Comparison of ENCODE assay signal across 9 cellular contexts in the genomic region with DNA sequence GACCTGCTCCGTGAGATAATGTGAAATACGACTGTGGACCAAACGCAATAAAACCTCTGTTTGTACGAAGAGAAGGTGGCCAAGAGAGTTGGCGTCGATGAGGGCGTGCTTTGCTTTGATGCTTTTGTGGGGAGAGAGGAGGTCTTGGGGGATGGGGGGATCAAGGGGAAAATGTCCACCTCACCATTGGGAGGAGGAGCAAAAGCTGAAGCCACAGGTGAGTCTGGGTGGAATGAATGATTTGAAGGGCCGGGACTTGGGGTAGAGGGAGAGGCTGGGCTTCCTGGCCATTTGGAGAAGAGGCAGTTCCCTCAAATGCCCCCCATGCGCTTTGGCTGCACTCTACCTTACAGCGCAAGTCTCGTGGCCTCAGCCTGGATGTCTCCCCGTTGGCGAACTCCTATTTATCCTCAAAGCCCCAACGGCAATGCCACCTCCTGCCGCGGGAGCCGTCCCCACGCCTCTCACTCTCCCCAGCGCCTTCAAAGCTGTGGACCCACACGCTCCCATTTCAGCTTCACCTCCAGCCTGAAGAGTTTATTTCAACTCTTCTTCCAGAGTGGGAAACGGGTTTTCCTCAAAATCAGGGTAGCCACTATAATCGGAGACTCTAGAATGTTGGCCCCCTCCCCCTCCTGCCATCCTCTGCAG. TPM values are rescaled to one million over a fixed set of nuclear protein-coding genes. Genes with fewer than 3 reads are reported as not detected.
DNase-seq lines count a peak whose midpoint lies in the region; ATAC-seq and TF ChIP-seq lines count a peak whose summit lies in the region.
"Had no signal": no experiment of that assay in that cellular context is flagged by ENCODE, and none has a peak within 500 bp of the region (broad histone marks: within the 10 kb centered on the region; RNA-seq: fewer than 3 reads in every experiment).

No MANE protein-coding gene starts in this region.

- H3K4me1 ChIP-seq in CD4-positive, CD25-positive, alpha-beta regulatory T cell (ENCODE audit: control insufficient read depth, insufficient read depth, low read length, poor library complexity, severe bottlenecking), result peaks cover 45% of the 10 kb centered on the region
- peaks cover 30 to 42% of the 10 kb centered on the region in 2 donors for H3K4me1 ChIP-seq in naive thymus-derived CD4-positive, alpha-beta T cell (ENCODE audit: control insufficient read depth in 2 of 2, insufficient read depth in 2 of 2, low read length in 2 of 2)

- peak overlapping the region; percentile 74 for H3K27ac ChIP-seq in CD4-positive, CD25-positive, alpha-beta regulatory T cell (ENCODE audit: insufficient read depth, low read length, poor library complexity, severe bottlenecking)
- H3K27ac ChIP-seq in naive thymus-derived CD4-positive, alpha-beta T cell (ENCODE audit: low read depth, low read length), result peak overlapping the region; percentile 60

- TF ChIP-seq CTCF in MCF 10A (IDR thresholded peaks at IDR 0.05; ENCODE audit: unreplicated experiment), result no peak

- H3K27me3 ChIP-seq in CD4-positive, CD25-positive, alpha-beta regulatory T cell (ENCODE audit: control insufficient read depth, insufficient read depth, low read length), result no peaks in the 10 kb centered on the region
- no peaks in the 10 kb centered on the region for H3K27me3 ChIP-seq in naive thymus-derived CD4-positive, alpha-beta T cell (ENCODE audit: control insufficient read depth in 2 of 2, insufficient read depth in 2 of 2, low read length in 2 of 2)

- peak overlapping the region; percentile 92 to 99 (median 98) for H3K4me3 Mint-ChIP-seq in CD4-positive, CD25-positive, alpha-beta regulatory T cell
- peak overlapping the region; percentile 92 for H3K4me3 Mint-ChIP-seq in MCF 10A (ENCODE audit: unreplicated experiment)
- peak overlapping the region; percentile 95 to 100 (median 98) for H3K4me3 Mint-ChIP-seq in naive thymus-derived CD4-positive, alpha-beta T cell

- CTCF ChIA-PET in MCF 10A (lab: Yijun Ruan, JAX), result interaction anchor here (0.6 kb wide), 2 partner anchors 18 to 160 kb away, joined by 3 to 4 read pairs; a partner anchor contains a TSS
- CTCF ChIA-PET in naive thymus-derived CD4-positive, alpha-beta T cell (lab: Charles Lee), result interaction anchor here (1.1 to 3.1 kb wide), 6 partner anchors 8 to 230 kb away, joined by 3 to 13 read pairs (median 5); a partner anchor contains a TSS

- ATAC-seq in CD4-positive, CD25-positive, alpha-beta regulatory T cell (ENCODE audit: low read depth in 2 of 2), result no peak
- ATAC-seq in naive thymus-derived CD4-positive, alpha-beta T cell, result no peak
- no peak for ATAC-seq in GM19328 (IDR thresholded peaks at IDR 0.05; ENCODE audit: unreplicated experiment)

- no peaks in the 10 kb centered on the region for H3K27me3 Mint-ChIP-seq in CD4-positive, CD25-positive, alpha-beta regulatory T cell
- H3K27me3 Mint-ChIP-seq in MCF 10A (ENCODE audit: insufficient read depth, unreplicated experiment), result no peaks in the 10 kb centered on the region
- no peaks in the 10 kb centered on the region for H3K27me3 Mint-ChIP-seq in naive thymus-derived CD4-positive, alpha-beta T cell

- H3K4me1 Mint-ChIP-seq in CD4-positive, CD25-positive, alpha-beta regulatory T cell, result peaks cover 0 to 61% (median 25%) of the 10 kb centered on the region in 4 donors
- peaks cover 10% of the 10 kb centered on the region for H3K4me1 Mint-ChIP-seq in MCF 10A (ENCODE audit: insufficient read depth, unreplicated experiment)
- peaks cover 29 to 61% (median 54%) of the 10 kb centered on the region in 7 donors for H3K4me1 Mint-ChIP-seq in naive thymus-derived CD4-positive, alpha-beta T cell

- intact Hi-C loops in MCF 10A (cut with micrococcal nuclease), result no loop called here
- intact Hi-C loops in naive thymus-derived CD4-positive, alpha-beta T cell (cut with micrococcal nuclease), result loop anchor here (2.0 to 5.0 kb wide), 2 partner anchors 38 kb away; a partner anchor contains a TSS

- H3K36me3 ChIP-seq in CD4-positive, CD25-positive, alpha-beta regulatory T cell (ENCODE audit: control insufficient read depth, insufficient read depth, low read length), result peaks cover 28% of the 10 kb centered on the region
- peaks cover 6 to 39% (median 7%) of the 10 kb centered on the region in 3 experiments for H3K36me3 ChIP-seq in naive thymus-derived CD4-positive, alpha-beta T cell (ENCODE audit: control insufficient read depth in 2 of 3, insufficient read depth in 3 of 3, low read length in 3 of 3)

- H3K9me3 ChIP-seq in CD4-positive, CD25-positive, alpha-beta regulatory T cell (ENCODE audit: control insufficient read depth in 2 of 2, low read length in 2 of 2), result no peaks in the 10 kb centered on the region
- H3K9me3 ChIP-seq in naive thymus-derived CD4-positive, alpha-beta T cell (ENCODE audit: control insufficient read depth in 2 of 3, low read length in 3 of 3), result no peaks in the 10 kb centered on the region

- peaks cover 0 to 2% (median 0%) of the 10 kb centered on the region in 7 donors for H3K9me3 Mint-ChIP-seq in CD4-positive, CD25-positive, alpha-beta regulatory T cell
- no peaks in the 10 kb centered on the region for H3K9me3 Mint-ChIP-seq in MCF 10A (ENCODE audit: unreplicated experiment)
- peaks cover 0 to 2% (median 0%) of the 10 kb centered on the region in 11 donors for H3K9me3 Mint-ChIP-seq in naive thymus-derived CD4-positive, alpha-beta T cell

- H3K4me3 ChIP-seq in CD4-positive, CD25-positive, alpha-beta regulatory T cell (ENCODE audit: low read depth, low read length), result peak overlapping the region; percentile 48
- peak overlapping the region; percentile 22; the same call in 1 of the 2 replicates for H3K4me3 ChIP-seq in Jurkat, Clone E6-1 (ENCODE audit: low read length)
- H3K4me3 ChIP-seq in naive thymus-derived CD4-positive, alpha-beta T cell (ENCODE audit: low read length), result peak overlapping the region; percentile 39

- peaks cover 18% of the 10 kb centered on the region for H3K36me3 Mint-ChIP-seq in CD4-positive, CD25-positive, alpha-beta regulatory T cell
- peaks cover 52% of the 10 kb centered on the region for H3K36me3 Mint-ChIP-seq in MCF 10A (ENCODE audit: insufficient read depth, unreplicated experiment)
- H3K36me3 Mint-ChIP-seq in naive thymus-derived CD4-positive, alpha-beta T cell, result peaks cover 6 to 31% (median 14%) of the 10 kb centered on the region in 5 donors

- H3K27ac Mint-ChIP-seq in CD4-positive, CD25-positive, alpha-beta regulatory T cell, result peak overlapping the region; percentile 69 to 95 (median 93)
- H3K27ac Mint-ChIP-seq in MCF 10A (ENCODE audit: low read depth, unreplicated experiment), result peak overlapping the region; percentile 67
- H3K27ac Mint-ChIP-seq in naive thymus-derived CD4-positive, alpha-beta T cell, result peak overlapping the region; percentile 78 to 98 (median 95)

- POLR2A ChIA-PET in MCF 10A (lab: Yijun Ruan, JAX), result interaction anchor here (0.7 to 5.1 kb wide), 8 partner anchors 11 to 227 kb away, joined by 3 to 97 read pairs (median 5); a partner anchor contains a TSS
- POLR2A ChIA-PET in naive thymus-derived CD4-positive, alpha-beta T cell (lab: Charles Lee), result interaction anchor here (0.9 to 9.4 kb wide), 17 partner anchors 9 to 229 kb away, joined by 3 to 342 read pairs (median 6); a partner anchor contains a TSS

- DNase-seq in CD4-positive, CD25-positive, alpha-beta regulatory T cell, result no peak
- no peak for DNase-seq in Jurkat, Clone E6-1 (ENCODE audit: low read depth, low spot score)
- no peak for DNase-seq in MCF 10A (ENCODE audit: unreplicated experiment)
- DNase-seq in naive thymus-derived CD4-positive, alpha-beta T cell, result peak in 1 of 9 donors; percentile 26
- DNase-seq in NCI-H446 treated with DMSO at 0.1 percent for 48 hours (lab: John Stamatoyannopoulos, UW), result no peak
- no peak for DNase-seq in nucleus accumbens (lab: John Stamatoyannopoulos, UW)
- DNase-seq in foreskin melanocyte, result no peak

- BruUV-seq in MCF 10A (replicated peaks; lab: Mats Ljungman, UMichigan), result no TSS peak

RNA-seq across cellular contexts. Expression of a gene that starts 0.8 kb away (rescaled TPM):
- 161 TPM for total RNA-seq in CD4-positive, CD25-positive, alpha-beta regulatory T cell
- polyA plus RNA-seq in CD4-positive, CD25-positive, alpha-beta regulatory T cell, result 10 to 100 TPM in 1 of 4 donors, 1 to 10 TPM in 3; 3.4 to 13.3 (median 6.9) TPM
- polyA plus RNA-seq in Jurkat, Clone E6-1 (2012; ENCODE audit: insufficient read depth, insufficient read length), result 34.4 TPM
- 10.3 and 18.2 TPM in 2 replicates for total RNA-seq in MCF 10A (2022)
- total RNA-seq in naive thymus-derived CD4-positive, alpha-beta T cell, result 100 to 1,000 TPM in 4 of 5 experiments, 10 to 100 TPM in 1; 57.8 to 323 (median 155) TPM
- 10 to 100 TPM in 1 of 2 donors, 1 to 10 TPM in 1; 6.6 to 25.5 TPM for polyA plus RNA-seq in naive thymus-derived CD4-positive, alpha-beta T cell

RNA-seq across cellular contexts. Expression of a gene that starts 12.7 kb away (rescaled TPM):
- 397 TPM for total RNA-seq in CD4-positive, CD25-positive, alpha-beta regulatory T cell
- polyA plus RNA-seq in CD4-positive, CD25-positive, alpha-beta regulatory T cell, result 100 to 1,000 TPM; 378 to 426 (median 401) TPM
- 130 TPM for polyA plus RNA-seq in Jurkat, Clone E6-1 (2012; ENCODE audit: insufficient read depth, insufficient read length)
- total RNA-seq in MCF 10A (2022), result 112 and 166 TPM in 2 replicates
- 100 to 1,000 TPM; 234 to 440 (median 240) TPM for total RNA-seq in naive thymus-derived CD4-positive, alpha-beta T cell
- polyA plus RNA-seq in naive thymus-derived CD4-positive, alpha-beta T cell, result 100 to 1,000 TPM; 401 to 704 TPM

RNA-seq across cellular contexts. Expression of a gene that starts 17.8 kb away (rescaled TPM):
- total RNA-seq in CD4-positive, CD25-positive, alpha-beta regulatory T cell, result not detected
- not detected for polyA plus RNA-seq in CD4-positive, CD25-positive, alpha-beta regulatory T cell
- polyA plus RNA-seq in Jurkat, Clone E6-1 (2012; ENCODE audit: insufficient read depth, insufficient read length), result not detected
- total RNA-seq in MCF 10A (2022), result not detected in 2 replicates
- not detected for total RNA-seq in naive thymus-derived CD4-positive, alpha-beta T cell
- polyA plus RNA-seq in naive thymus-derived CD4-positive, alpha-beta T cell, result not detected
- total RNA-seq: activated CD8-positive, alpha-beta memory T cell treated with anti-CD3 and anti-CD28 coated beads for 36 hours had no signal

RNA-seq across cellular contexts. Expression of a gene that starts 18.2 kb away (rescaled TPM):
- total RNA-seq in CD4-positive, CD25-positive, alpha-beta regulatory T cell, result 339 TPM
- polyA plus RNA-seq in CD4-positive, CD25-positive, alpha-beta regulatory T cell, result 10 to 100 TPM; 51.6 to 67.1 (median 54.2) TPM
- polyA plus RNA-seq in Jurkat, Clone E6-1 (2012; ENCODE audit: insufficient read depth, insufficient read length), result 131 TPM
- total RNA-seq in MCF 10A (2022), result 130 and 146 TPM in 2 replicates
- total RNA-seq in naive thymus-derived CD4-positive, alpha-beta T cell, result 100 to 1,000 TPM; 189 to 347 (median 311) TPM
- 10 to 100 TPM; 40.7 to 86.1 TPM for polyA plus RNA-seq in naive thymus-derived CD4-positive, alpha-beta T cell

RNA-seq across cellular contexts. Expression of a gene that starts 27.8 kb away (rescaled TPM):
- total RNA-seq in CD4-positive, CD25-positive, alpha-beta regulatory T cell, result 756 TPM
- 100 to 1,000 TPM; 258 to 297 (median 277) TPM for polyA plus RNA-seq in CD4-positive, CD25-positive, alpha-beta regulatory T cell
- polyA plus RNA-seq in Jurkat, Clone E6-1 (2012; ENCODE audit: insufficient read depth, insufficient read length), result 81.3 TPM
- total RNA-seq in MCF 10A (2022), result 11.9 and 15.3 TPM in 2 replicates
- total RNA-seq in naive thymus-derived CD4-positive, alpha-beta T cell, result 1,000 to 10,000 TPM in 1 of 5 experiments, 100 to 1,000 TPM in 4; 467 to 1,030 (median 779) TPM
- 100 to 1,000 TPM; 305 to 880 TPM for polyA plus RNA-seq in naive thymus-derived CD4-positive, alpha-beta T cell
